ENCODE assay signal across 17 cellular contexts in the genomic region with DNA sequence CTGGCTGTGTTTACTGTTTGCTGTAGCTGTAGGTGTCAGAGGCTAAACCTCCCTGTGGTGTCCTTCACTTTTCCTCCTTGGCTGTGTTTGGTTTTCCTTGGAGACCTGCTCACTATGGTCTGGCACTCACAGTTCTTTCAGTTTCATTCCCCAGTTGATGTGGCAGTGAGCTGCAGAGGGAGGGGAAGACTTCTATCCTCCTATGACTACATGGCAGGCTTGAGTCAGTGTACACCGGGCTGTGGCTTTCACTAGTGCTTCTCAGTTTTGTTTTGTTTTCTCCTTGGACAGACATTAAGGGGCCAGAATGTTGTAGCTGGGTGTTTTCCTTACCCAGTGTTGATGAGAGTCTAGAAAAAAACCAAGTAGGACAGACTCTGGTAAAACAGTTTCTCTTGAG. TPM values are rescaled to one million over a fixed set of nuclear protein-coding genes. Genes with fewer than 3 reads are reported as not detected.
DNase-seq lines count a peak whose midpoint lies in the region; ATAC-seq and TF ChIP-seq lines count a peak whose summit lies in the region.
"Not testable (repeated sequence)": the region's sequence is repeated elsewhere in the genome, so short reads cannot be mapped to it uniquely, and the experiment has no call there.
"Had no signal": no experiment of that assay in that cellular context is flagged by ENCODE, and none has a peak within 500 bp of the region (broad histone marks: within the 10 kb centered on the region; RNA-seq: fewer than 3 reads in every experiment).

No MANE protein-coding gene starts in this region.

- not testable (repeated sequence) for H3K27ac ChIP-seq in foreskin keratinocyte

- H3K27me3 ChIP-seq in foreskin keratinocyte, result not testable (repeated sequence)

- not testable (repeated sequence) for H3K4me1 ChIP-seq in foreskin keratinocyte

- TF ChIP-seq CTCF in foreskin keratinocyte (conservative IDR thresholded peaks at IDR 0.05), result not testable (repeated sequence)

- ATAC-seq in GM18873 (IDR thresholded peaks at IDR 0.05; ENCODE audit: low FRiP score, unreplicated experiment), result peak; percentile 100
- peak; percentile 98 for ATAC-seq in GM19468 (IDR thresholded peaks at IDR 0.05; ENCODE audit: extremely low read depth, unreplicated experiment)
- peak; percentile 99 for ATAC-seq in HG02571 (IDR thresholded peaks at IDR 0.05; ENCODE audit: unreplicated experiment)
- ATAC-seq in HG02981 (IDR thresholded peaks at IDR 0.05; ENCODE audit: unreplicated experiment), result peak; percentile 100
- peak; percentile 100 for ATAC-seq in HG03354 (IDR thresholded peaks at IDR 0.05; ENCODE audit: poor library complexity, severe bottlenecking, unreplicated experiment)
- peak; percentile 42; the same call in 1 of the 3 replicates for ATAC-seq in SK-N-SH treated with all-trans-retinoic acid at 6 μM for 48 hours
- ATAC-seq in foreskin keratinocyte, result peak; percentile 78

- not testable (repeated sequence) for DNase-seq in foreskin keratinocyte

RNA-seq across cellular contexts. Expression of a gene that starts 13.8 kb away (rescaled TPM):
- not detected in 2 replicates for total RNA-seq in foreskin keratinocyte
- not detected in 2 replicates for polyA plus RNA-seq in foreskin keratinocyte
- total RNA-seq: activated T-helper 2 cell treated with anti-CD3 and anti-CD28 coated beads, Interferon-gamma antibody, Interleukin-2, Interleukin-4, amounts not matched to agents 10 μg/mL and 5 μg/mL and 100 μg/mL, durations not matched to agents 14 hours and 24 hours and 36 hours; adrenal gland; cardiac muscle cell; HFFc6; PC-9; SJSA1; spleen; T-helper 2 cell treated with Interferon-gamma antibody and Interleukin-4, amounts not matched to agents 100 ng/mL and 5 ng/mL, for 36 hours; thyroid gland had no signal
- polyA plus RNA-seq: adrenal gland, cardiac muscle cell had no signal

RNA-seq across cellular contexts. Expression of a gene that starts 21.7 kb away (rescaled TPM):
- 0.32 TPM in 1 of 2 replicates, not detected in the other for total RNA-seq in foreskin keratinocyte
- 0.12 and 0.54 TPM in 2 replicates for polyA plus RNA-seq in foreskin keratinocyte
- total RNA-seq: cardiac muscle cell; SJSA1; T-helper 2 cell treated with Interferon-gamma antibody and Interleukin-4, amounts not matched to agents 100 ng/mL and 5 ng/mL, for 36 hours; WTC11 had no signal

RNA-seq across cellular contexts. Expression of a gene that starts 23.7 kb away (rescaled TPM):
- not detected in 2 replicates for total RNA-seq in foreskin keratinocyte
- polyA plus RNA-seq in foreskin keratinocyte, result not detected in 2 replicates
- total RNA-seq: adrenal gland; cardiac muscle cell; HFFc6; PC-9; SJSA1; spleen; T-helper 2 cell treated with Interferon-gamma antibody and Interleukin-4, amounts not matched to agents 100 ng/mL and 5 ng/mL, for 36 hours; thyroid gland; WTC11 had no signal
- polyA plus RNA-seq: adrenal gland, cardiac muscle cell had no signal

RNA-seq across cellular contexts. Expression of a gene that starts 32.6 kb away (rescaled TPM):
- 10.5 and 11.4 TPM in 2 replicates for total RNA-seq in foreskin keratinocyte
- polyA plus RNA-seq in foreskin keratinocyte, result 11.5 and 12.6 TPM in 2 replicates

RNA-seq across cellular contexts. Expression of a gene that starts 58.1 kb away (rescaled TPM):
- 12.6 and 15.3 TPM in 2 replicates for total RNA-seq in foreskin keratinocyte
- polyA plus RNA-seq in foreskin keratinocyte, result 11.3 and 11.9 TPM in 2 replicates

Comparison
In these comparisons a context has a peak if more than half of its experiments do, and no peak if none do; other contexts are left out.
1. ATAC-seq: peak in every context shown above with its lines; median percentile 100 in GM18873; 100 in HG02981; 100 in HG03354; 99 in HG02571; 98 in GM19468; 78 in foreskin keratinocyte; 42 in SK-N-SH treated with all-trans-retinoic acid at 6 μM for 48 hours.